Comparison of ENCODE assay signal across 22 cellular contexts in genomic region chr20:44454301-44454963, GRCh38.
"Had no signal": no experiment of that assay in that cellular context is flagged by ENCODE, and none has a peak within 500 bp of the region (broad histone marks: within the 10 kb centered on the region; RNA-seq: fewer than 3 reads in every experiment).

No MANE protein-coding gene starts in this region.

- H3K36me3 ChIP-seq: colonic mucosa, heart right ventricle, sigmoid colon, tibial nerve, upper lobe of right lung, vagina had no signal

- H3K27ac ChIP-seq: colonic mucosa, heart right ventricle, parathyroid adenoma, psoas muscle, sigmoid colon, skin epidermis, testis, tibial nerve, upper lobe of right lung, vagina had no signal

- H3K9ac ChIP-seq: parathyroid adenoma had no signal

- H3K27me3 ChIP-seq: colonic mucosa, heart right ventricle, testis, tibial nerve, upper lobe of right lung, vagina had no signal

- H3K4me3 ChIP-seq: colonic mucosa, heart right ventricle, lung, psoas muscle, sigmoid colon, skin epidermis, testis, tibial nerve, upper lobe of right lung, vagina had no signal

- H3K4me1 ChIP-seq: parathyroid adenoma, psoas muscle, sigmoid colon, testis, tibial nerve, upper lobe of right lung, vagina had no signal

- DNase-seq: colonic mucosa; effector CD4-positive, alpha-beta T cell; endodermal cell; heart right ventricle; islet precursor cell; left colon; left ventricle myocardium superior; mesendoderm; naive B cell; psoas muscle; sigmoid colon; stimulated activated CD4-positive, alpha-beta T cell treated with anti-CD3 and anti-CD28 coated beads, Interleukin-2, amount 100 ng/mL, for 24 hours; stimulated activated CD4-positive, alpha-beta T cell treated with anti-CD3 and anti-CD28 coated beads, Interleukin-4, amount 100 ng/mL, for 4 hours; stimulated activated naive B cell treated with anti-CD40 and anti-IgM and Interleukin-4, amounts not matched to agents 10 μg/mL and 1 μg/mL and 100 μg/mL, for 72 hours; stimulated activated naive CD8-positive, alpha-beta T cell treated with anti-CD3 and anti-CD28 coated beads, Interleukin-15, amount 100 ng/mL, for 72 hours; testis; upper lobe of right lung had no signal

- ATAC-seq: heart right ventricle; left colon; left ventricle myocardium superior; psoas muscle; stimulated activated naive B cell treated with anti-CD40 and anti-IgM and Interleukin-4, amounts not matched to agents 10 μg/mL and 1 μg/mL and 100 μg/mL, for 72 hours; stimulated activated naive CD8-positive, alpha-beta T cell treated with anti-CD3 and anti-CD28 coated beads, Interleukin-15, amount 100 ng/mL, for 72 hours had no signal

- H3K9me3 ChIP-seq: colonic mucosa, heart right ventricle, psoas muscle, sigmoid colon, testis, tibial nerve, upper lobe of right lung, vagina had no signal
